ENCODE assay signal across 8 cellular contexts in genomic region chr5:132557425-132557805, GRCh38. TPM values are rescaled to one million over a fixed set of nuclear protein-coding genes. Genes with fewer than 3 reads are reported as not detected.
DNase-seq lines count a peak whose midpoint lies in the region; ATAC-seq and TF ChIP-seq lines count a peak whose summit lies in the region.

No MANE protein-coding gene starts in this region.

- H3K27ac Mint-ChIP-seq in CD4-positive, alpha-beta memory T cell = peak overlapping the region; percentile 94 to 98 (median 96)
- H3K27ac Mint-ChIP-seq in T-helper 2 cell treated with Interferon-gamma antibody and Interleukin-4, amounts not matched to agents 5 μg/mL and 100 μg/mL, for 36 hours = peak overlapping the region; percentile 92
- H3K27ac Mint-ChIP-seq in stimulated activated effector memory CD8-positive, alpha-beta T cell treated with anti-CD3 and anti-CD28 coated beads, Interleukin-12 subunit alpha, Interleukin-12 subunit beta, amount 100 ng/mL, for 72 hours = peak overlapping the region; percentile 97

- DNase-seq in CD4-positive, alpha-beta memory T cell = no peak
- DNase-seq in HL-60 (ENCODE audit: low read depth in 1 of 2, low spot score in 1 of 2) (peak; percentile 6 to 32), coronary artery (ENCODE audit: low spot score) (no peak), lower lobe of right lung (peak; percentile 64), hippocampal formation (lab: John Stamatoyannopoulos, UW) (no peak)
- DNase-seq in T-helper 2 cell treated with Interferon-gamma antibody and Interleukin-4, amounts not matched to agents 5 μg/mL and 100 μg/mL, for 36 hours (ENCODE audit: low spot score) = no peak
- DNase-seq in stimulated activated effector memory CD8-positive, alpha-beta T cell treated with anti-CD3 and anti-CD28 coated beads, Interleukin-12 subunit alpha, Interleukin-12 subunit beta, amount 100 ng/mL, for 72 hours (ENCODE audit: low spot score in 2 of 2) = no peak

- no peaks in the 10 kb centered on the region for H3K27me3 Mint-ChIP-seq in CD4-positive, alpha-beta memory T cell
- no peaks in the 10 kb centered on the region for H3K27me3 Mint-ChIP-seq in T-helper 2 cell treated with Interferon-gamma antibody and Interleukin-4, amounts not matched to agents 5 μg/mL and 100 μg/mL, for 36 hours (ENCODE audit: low read depth)

- H3K36me3 ChIP-seq in CD4-positive, alpha-beta memory T cell (ENCODE audit: insufficient read depth, low read length) = peaks cover 10% of the 10 kb centered on the region
- peaks cover 18% of the 10 kb centered on the region for H3K36me3 ChIP-seq in lower lobe of right lung

- peak overlapping the region; percentile 69 for H3K27ac ChIP-seq in CD4-positive, alpha-beta memory T cell (ENCODE audit: low read depth, low read length)
- peak overlapping the region; percentile 90 for H3K27ac ChIP-seq in HL-60 (replicated peaks)
- peak overlapping the region; percentile 81 to 89 for H3K27ac ChIP-seq in coronary artery
- H3K27ac ChIP-seq in lower lobe of right lung = peak overlapping the region; percentile 87

- POLR2A ChIA-PET in CD4-positive, alpha-beta memory T cell (lab: Charles Lee; ENCODE audit: partially characterized antibody) = interaction anchor here (0.5 to 1.9 kb wide), 16 partner anchors 9 to 1617 kb away, joined by 3 to 14 read pairs (median 4); partner anchors contain the start of genes CCNI2, GDF9, HSPA4 and IRF1

- H3K27me3 ChIP-seq in CD4-positive, alpha-beta memory T cell (ENCODE audit: insufficient read depth, low read length) = no peaks in the 10 kb centered on the region
- H3K27me3 ChIP-seq in HL-60 (ENCODE audit: insufficient read depth, poor library complexity, severe bottlenecking) = no peaks in the 10 kb centered on the region
- no peaks in the 10 kb centered on the region for H3K27me3 ChIP-seq in lower lobe of right lung (ENCODE audit: low read depth)

- no peaks in the 10 kb centered on the region for H3K9me3 ChIP-seq in CD4-positive, alpha-beta memory T cell (ENCODE audit: control insufficient read depth in 1 of 2, low read length in 2 of 2)
- H3K9me3 ChIP-seq in lower lobe of right lung = no peaks in the 10 kb centered on the region

- peaks cover 0 to 5% (median 0%) of the 10 kb centered on the region in 8 donors for H3K9me3 Mint-ChIP-seq in CD4-positive, alpha-beta memory T cell
- H3K9me3 Mint-ChIP-seq in T-helper 2 cell treated with Interferon-gamma antibody and Interleukin-4, amounts not matched to agents 5 μg/mL and 100 μg/mL, for 36 hours = peaks cover 14% of the 10 kb centered on the region
- H3K9me3 Mint-ChIP-seq in stimulated activated effector memory CD8-positive, alpha-beta T cell treated with anti-CD3 and anti-CD28 coated beads, Interleukin-12 subunit alpha, Interleukin-12 subunit beta, amount 100 ng/mL, for 72 hours = peaks cover 8% of the 10 kb centered on the region

- CTCF ChIA-PET in CD4-positive, alpha-beta memory T cell (lab: Charles Lee; ENCODE audit: partially characterized antibody) = interaction anchor here (1.4 kb wide), 1 partner anchor 31 kb away, joined by 10 read pairs; no protein-coding TSS in a partner anchor

- H3K4me3 Mint-ChIP-seq in CD4-positive, alpha-beta memory T cell = peak overlapping the region; percentile 93 to 99 (median 96)
- H3K4me3 Mint-ChIP-seq in T-helper 2 cell treated with Interferon-gamma antibody and Interleukin-4, amounts not matched to agents 5 μg/mL and 100 μg/mL, for 36 hours = peak overlapping the region; percentile 97
- peak overlapping the region; percentile 88 for H3K4me3 Mint-ChIP-seq in stimulated activated effector memory CD8-positive, alpha-beta T cell treated with anti-CD3 and anti-CD28 coated beads, Interleukin-12 subunit alpha, Interleukin-12 subunit beta, amount 100 ng/mL, for 72 hours

- ATAC-seq in GM19043 (IDR thresholded peaks at IDR 0.05; ENCODE audit: low read depth, unreplicated experiment) = peak; percentile 30
- peak; percentile 90 for ATAC-seq in lower lobe of right lung
- peak; percentile 38 for ATAC-seq in stimulated activated effector memory CD8-positive, alpha-beta T cell treated with anti-CD3 and anti-CD28 coated beads, Interleukin-12 subunit alpha, Interleukin-12 subunit beta, amount 100 ng/mL, for 72 hours

- TF ChIP-seq CTCF in HL-60 (IDR thresholded peaks at IDR 0.05; ENCODE audit: insufficient read depth, low read length) = no peak
- no peak for TF ChIP-seq CTCF in coronary artery (IDR thresholded peaks at IDR 0.05)
- TF ChIP-seq CTCF in lower lobe of right lung (IDR thresholded peaks at IDR 0.05) = no peak

- H3K4me1 Mint-ChIP-seq in CD4-positive, alpha-beta memory T cell = peaks cover 18 to 35% (median 26%) of the 10 kb centered on the region in 4 donors
- H3K4me1 Mint-ChIP-seq in T-helper 2 cell treated with Interferon-gamma antibody and Interleukin-4, amounts not matched to agents 5 μg/mL and 100 μg/mL, for 36 hours (ENCODE audit: low read depth) = peaks cover 29% of the 10 kb centered on the region
- peaks cover 18% of the 10 kb centered on the region for H3K4me1 Mint-ChIP-seq in stimulated activated effector memory CD8-positive, alpha-beta T cell treated with anti-CD3 and anti-CD28 coated beads, Interleukin-12 subunit alpha, Interleukin-12 subunit beta, amount 100 ng/mL, for 72 hours

- peaks cover 0 to 11% of the 10 kb centered on the region in 2 donors for H3K36me3 Mint-ChIP-seq in CD4-positive, alpha-beta memory T cell
- H3K36me3 Mint-ChIP-seq in T-helper 2 cell treated with Interferon-gamma antibody and Interleukin-4, amounts not matched to agents 5 μg/mL and 100 μg/mL, for 36 hours (ENCODE audit: low read depth) = peaks cover 20% of the 10 kb centered on the region
- peaks cover 26% of the 10 kb centered on the region for H3K36me3 Mint-ChIP-seq in stimulated activated effector memory CD8-positive, alpha-beta T cell treated with anti-CD3 and anti-CD28 coated beads, Interleukin-12 subunit alpha, Interleukin-12 subunit beta, amount 100 ng/mL, for 72 hours

- peak overlapping the region; percentile 43 to 64 for H3K4me3 ChIP-seq in CD4-positive, alpha-beta memory T cell (ENCODE audit: low read length in 2 of 2)
- H3K4me3 ChIP-seq in HL-60 (replicated peaks; ENCODE audit: insufficient read depth, low read length) (peak overlapping the region; percentile 60), coronary artery (peak overlapping the region; percentile 84), lower lobe of right lung (peak overlapping the region; percentile 86)

- intact Hi-C loops in CD4-positive, alpha-beta memory T cell (cut with micrococcal nuclease) = loop anchor here (10.0 kb wide), 1 partner anchor 177 kb away; the partner anchor contains the start of gene KIF3A
- intact Hi-C loops in lower lobe of right lung (cut with DNase I) = no loop called here

- H3K4me1 ChIP-seq in CD4-positive, alpha-beta memory T cell (ENCODE audit: insufficient read depth, low read length) = peaks cover 46% of the 10 kb centered on the region
- H3K4me1 ChIP-seq in lower lobe of right lung = peaks cover 23% of the 10 kb centered on the region

RNA-seq across cellular contexts. Expression of gene RAD50, which starts 0.6 kb away (rescaled TPM):
- 10 to 100 TPM; 33.3 to 35.0 TPM for total RNA-seq in CD4-positive, alpha-beta memory T cell
- 10 to 100 TPM in 1 of 2 donors, 1 to 10 TPM in 1; 6.9 to 36.2 TPM for polyA plus RNA-seq in CD4-positive, alpha-beta memory T cell
- 33.2 TPM for total RNA-seq in lower lobe of right lung

RNA-seq across cellular contexts. Expression of gene IL5, which starts 14.1 kb away (rescaled TPM):
- total RNA-seq in CD4-positive, alpha-beta memory T cell = not detected
- not detected for polyA plus RNA-seq in CD4-positive, alpha-beta memory T cell
- total RNA-seq in lower lobe of right lung = not detected

Comparison
In these comparisons a context has a peak if more than half of its experiments do, and no peak if none do; other contexts are left out.
1. DNase-seq: peak in HL-60 (2 of 2) and lower lobe of right lung (single experiment); none in CD4-positive, alpha-beta memory T cell (0 of 5), T-helper 2 cell treated with Interferon-gamma antibody and Interleukin-4, amounts not matched to agents 5 μg/mL and 100 μg/mL, for 36 hours (single experiment), coronary artery (single experiment), stimulated activated effector memory CD8-positive, alpha-beta T cell treated with anti-CD3 and anti-CD28 coated beads, Interleukin-12 subunit alpha, Interleukin-12 subunit beta, amount 100 ng/mL, for 72 hours (0 of 2) and hippocampal formation (0 of 2).
2. ATAC-seq: peak in every context shown above with its lines; median percentile 90 in lower lobe of right lung; 38 in stimulated activated effector memory CD8-positive, alpha-beta T cell treated with anti-CD3 and anti-CD28 coated beads, Interleukin-12 subunit alpha, Interleukin-12 subunit beta, amount 100 ng/mL, for 72 hours; 30 in GM19043.
3. Peak in every context shown above with its lines, with median percentiles within 50 percentile points of each other: H3K27ac ChIP-seq, H3K4me3 ChIP-seq, H3K27ac Mint-ChIP-seq and H3K4me3 Mint-ChIP-seq.